8 cellular contexts compared by ENCODE assay signal in genomic region chr11:46121724-46122477, GRCh38. TPM values are rescaled to one million over a fixed set of nuclear protein-coding genes. Genes with fewer than 3 reads are reported as not detected.
A peak's percentile ranks its signal among the peaks of the same experiment; 100 is the strongest.
DNase-seq lines count a peak whose midpoint lies in the region; ATAC-seq, FAIRE-seq and TF ChIP-seq lines count a peak whose summit lies in the region.

No MANE protein-coding gene starts in this region.

- H3K36me3 ChIP-seq in kidney (ENCODE audit: control insufficient read depth in 1 of 2, insufficient read depth in 2 of 2, low read length in 2 of 2), result no peaks in the 10 kb centered on the region

- peak overlapping the region; percentile 63 to 80 for H3K27ac ChIP-seq in kidney (ENCODE audit: low read depth in 2 of 2, low read length in 2 of 2)

- H3K4me3 ChIP-seq in AG04449 (ENCODE audit: low read depth, low read length) (peak overlapping the region; percentile 64), kidney (ENCODE audit: low read length in 2 of 2) (peak overlapping the region; percentile 68 to 78)

- intact Hi-C loops in kidney (cut with DNase I), result no loop called here

- ATAC-seq in GM18873 (IDR thresholded peaks at IDR 0.05; ENCODE audit: low FRiP score, unreplicated experiment) (peak; percentile 37), HG03108 (IDR thresholded peaks at IDR 0.05; ENCODE audit: unreplicated experiment) (peak; percentile 36)

- FAIRE-seq in kidney (lab: Jason Lieb, UNC), result no peak

- TF ChIP-seq CTCF in AG04449 (IDR thresholded peaks at IDR 0.05; ENCODE audit: insufficient read depth, low read length, missing control alignments) (no peak), kidney (IDR thresholded peaks at IDR 0.05; ENCODE audit: borderline replicate concordance, extremely low read depth, insufficient read depth) (no peak)

- H3K4me1 ChIP-seq in kidney (ENCODE audit: control insufficient read depth in 1 of 2, insufficient read depth in 1 of 2, low read depth in 1 of 2, low read length in 2 of 2), result peaks cover 4 to 5% of the 10 kb centered on the region in 2 donors

- POLR2A ChIA-PET in AG04449 (lab: Yijun Ruan, JAX), result no interaction called here

- H3K9ac ChIP-seq in kidney (ENCODE audit: low read length in 2 of 2), result peak overlapping the region; percentile 37 to 67

- DNase-seq in AG04449 (ENCODE audit: low read depth, low spot score) (peak; percentile 67), NCI-H2227 (lab: John Stamatoyannopoulos, UW; ENCODE audit: unreplicated experiment) (peak; percentile 93), kidney (peak; percentile 90)
- peak; percentile 48 to 66 (median 61) for DNase-seq in activated CD4-positive, CD25-positive, alpha-beta regulatory T cell (lab: John Stamatoyannopoulos, UW)
- DNase-seq in central memory CD4-positive, alpha-beta T cell, result peak; percentile 82
- peak; percentile 50 to 59 for DNase-seq in stimulated activated CD4-positive, alpha-beta T cell treated with anti-CD3 and anti-CD28 coated beads, Interleukin-15, amount 100 ng/mL, for 1 hour (ENCODE audit: low read depth in 1 of 2, low spot score in 1 of 2)

- CTCF ChIA-PET in AG04449 (lab: Yijun Ruan, JAX), result interaction anchor here (1.5 to 1.7 kb wide), 2 partner anchors 13 to 118 kb away, joined by 4 to 6 read pairs; no protein-coding TSS in a partner anchor

- H3K9me3 ChIP-seq in kidney (ENCODE audit: control insufficient read depth in 1 of 2, low read length in 2 of 2), result no peaks in the 10 kb centered on the region

RNA-seq across cellular contexts. Expression of gene PHF21A, which starts 0.6 kb away (rescaled TPM):
- total RNA-seq in kidney, result 48.2 TPM
- 9.6 TPM for polyA plus RNA-seq in kidney (ENCODE audit: insufficient read depth, low read depth, low replicate concordance)

Comparison
In these comparisons a context has a peak if more than half of its experiments do, and no peak if none do; other contexts are left out.
1. Peak in every context shown above with its lines: DNase-seq, ATAC-seq, H3K4me3 ChIP-seq and H3K27ac ChIP-seq.